Comparison of ENCODE assay signal across 9 cellular contexts in genomic region chr12:124381454-124382207, GRCh38.
DNase-seq lines count a peak whose midpoint lies in the region; TF ChIP-seq lines count a peak whose summit lies in the region.
"Had no signal": no experiment of that assay in that cellular context is flagged by ENCODE, and none has a peak within 500 bp of the region (broad histone marks: within the 10 kb centered on the region; RNA-seq: fewer than 3 reads in every experiment).

No MANE protein-coding gene starts in this region.

- no peaks in the 10 kb centered on the region for H3K9me3 Mint-ChIP-seq in activated T-helper 2 cell treated with anti-CD3 and anti-CD28 coated beads, Interferon-gamma antibody, Interleukin-2, Interleukin-4, amounts not matched to agents 10 μg/mL and 5 μg/mL and 100 μg/mL, durations not matched to agents 14 hours and 24 hours and 36 hours

- no peak overlapping the region for H3K4me3 Mint-ChIP-seq in activated T-helper 2 cell treated with anti-CD3 and anti-CD28 coated beads, Interferon-gamma antibody, Interleukin-2, Interleukin-4, amounts not matched to agents 10 μg/mL and 5 μg/mL and 100 μg/mL, durations not matched to agents 14 hours and 24 hours and 36 hours (ENCODE audit: low read depth)

- no peak overlapping the region for H3K14ac ChIP-seq in neuronal stem cell (ENCODE audit: low read length)

- no peaks in the 10 kb centered on the region for H3K27me3 ChIP-seq in SJSA1 (replicated peaks)
- no peaks in the 10 kb centered on the region for H3K27me3 ChIP-seq in esophagus muscularis mucosa
- H3K27me3 ChIP-seq in neuronal stem cell (ENCODE audit: control insufficient read depth in 3 of 3, insufficient read depth in 3 of 3, low read depth in 1 of 3, low read length in 3 of 3): no peaks in the 10 kb centered on the region

- peaks cover 12% of the 10 kb centered on the region for H3K36me3 Mint-ChIP-seq in activated T-helper 2 cell treated with anti-CD3 and anti-CD28 coated beads, Interferon-gamma antibody, Interleukin-2, Interleukin-4, amounts not matched to agents 10 μg/mL and 5 μg/mL and 100 μg/mL, durations not matched to agents 14 hours and 24 hours and 36 hours (ENCODE audit: low read depth)

- peaks cover 12% of the 10 kb centered on the region for H3K79me1 ChIP-seq in neuronal stem cell (ENCODE audit: low read depth, low read length)

- no peak overlapping the region for H2AK5ac ChIP-seq in neuronal stem cell (ENCODE audit: low read depth, low read length)

- no peak overlapping the region for H3K4me2 ChIP-seq in neuronal stem cell (ENCODE audit: insufficient read depth, low read length, poor library complexity, severe bottlenecking)

- no peaks in the 10 kb centered on the region for H3K4me1 Mint-ChIP-seq in activated T-helper 2 cell treated with anti-CD3 and anti-CD28 coated beads, Interferon-gamma antibody, Interleukin-2, Interleukin-4, amounts not matched to agents 10 μg/mL and 5 μg/mL and 100 μg/mL, durations not matched to agents 14 hours and 24 hours and 36 hours (ENCODE audit: low read depth)

- no peaks in the 10 kb centered on the region for H3K27me3 Mint-ChIP-seq in activated T-helper 2 cell treated with anti-CD3 and anti-CD28 coated beads, Interferon-gamma antibody, Interleukin-2, Interleukin-4, amounts not matched to agents 10 μg/mL and 5 μg/mL and 100 μg/mL, durations not matched to agents 14 hours and 24 hours and 36 hours (ENCODE audit: low read depth)

- intact Hi-C loops in esophagus muscularis mucosa (cut with DNase I): loop anchor here (5.0 to 10.0 kb wide), 4 partner anchors 41 to 533 kb away; partner anchors contain the start of gene UBC
- intact Hi-C loops in activated T-helper 2 cell treated with anti-CD3 and anti-CD28 coated beads, Interferon-gamma antibody, Interleukin-2, Interleukin-4, amounts not matched to agents 10 μg/mL and 5 μg/mL and 100 μg/mL, durations not matched to agents 14 hours and 24 hours and 36 hours (cut with micrococcal nuclease): loop anchor here (10.0 kb wide), 1 partner anchor 183 kb away; the partner anchor contains the start of gene NCOR2

- TF ChIP-seq POLR2A in esophagus muscularis mucosa (IDR thresholded peaks at IDR 0.05; ENCODE audit: low read depth): no peak

- no peak overlapping the region for H2BK5ac ChIP-seq in neuronal stem cell (ENCODE audit: low read length)

- no peak overlapping the region for H2BK12ac ChIP-seq in neuronal stem cell (ENCODE audit: low read length)

- H2BK120ac ChIP-seq in neuronal stem cell (ENCODE audit: low read depth, low read length): no peak overlapping the region

- H3K36me3 ChIP-seq in SJSA1: peaks cover 96% of the 10 kb centered on the region
- H3K36me3 ChIP-seq in esophagus muscularis mucosa: peaks cover 21 to 64% (median 62%) of the 10 kb centered on the region in 4 donors
- peaks cover 12 to 54% of the 10 kb centered on the region in 2 donors for H3K36me3 ChIP-seq in neuronal stem cell (replicated peaks in 1 of 2; ENCODE audit: control insufficient read depth in 2 of 2, insufficient read depth in 2 of 2, low read length in 2 of 2)

- H3K4me1 ChIP-seq in SJSA1 (replicated peaks) (peaks cover 80% of the 10 kb centered on the region), esophagus muscularis mucosa (peaks cover 69 to 85% (median 77%) of the 10 kb centered on the region in 4 donors), neuronal stem cell (ENCODE audit: control insufficient read depth in 2 of 2, insufficient read depth in 1 of 2, low read depth in 1 of 2, low read length in 2 of 2) (peaks cover 0 to 9% of the 10 kb centered on the region in 2 donors)

- H4K8ac ChIP-seq in neuronal stem cell (ENCODE audit: low read depth, low read length): no peak overlapping the region

- H3K9me3 ChIP-seq in SJSA1 (replicated peaks) (no peaks in the 10 kb centered on the region), esophagus muscularis mucosa (no peaks in the 10 kb centered on the region), neuronal stem cell (replicated peaks in 1 of 2; ENCODE audit: control insufficient read depth in 2 of 2, insufficient read depth in 1 of 2, low read depth in 1 of 2, low read length in 2 of 2) (no peaks in the 10 kb centered on the region)

- H3K27ac Mint-ChIP-seq in activated T-helper 2 cell treated with anti-CD3 and anti-CD28 coated beads, Interferon-gamma antibody, Interleukin-2, Interleukin-4, amounts not matched to agents 10 μg/mL and 5 μg/mL and 100 μg/mL, durations not matched to agents 14 hours and 24 hours and 36 hours: no peak overlapping the region

- H3K18ac ChIP-seq in neuronal stem cell (ENCODE audit: low read length): no peak overlapping the region

- H4K91ac ChIP-seq in neuronal stem cell (ENCODE audit: low read depth, low read length, poor library complexity): no peak overlapping the region

- peak; percentile 45 for DNase-seq in AG09319 (ENCODE audit: extremely low read depth, low read depth)
- peak; percentile 48 to 76 for DNase-seq in SJSA1 (ENCODE audit: low read depth in 1 of 2, low spot score in 2 of 2)
- peak; percentile 99 for DNase-seq in esophagus muscularis mucosa (ENCODE audit: extremely low spot score)
- no peak for DNase-seq in neuronal stem cell (ENCODE audit: low spot score)
- DNase-seq in KG1 (lab: John Stamatoyannopoulos, UW): no peak
- no peak for DNase-seq in activated T-helper 2 cell treated with anti-CD3 and anti-CD28 coated beads, Interferon-gamma antibody, Interleukin-2, Interleukin-4, amounts not matched to agents 10 μg/mL and 5 μg/mL and 100 μg/mL, durations not matched to agents 14 hours and 24 hours and 36 hours (ENCODE audit: low spot score)
- no peak for DNase-seq in NCI-H82 (lab: John Stamatoyannopoulos, UW)
- no peak for DNase-seq in NCI-H345 (lab: John Stamatoyannopoulos, UW)
- DNase-seq: NCI-H446 treated with DMSO at 0.1 percent for 48 hours had no signal

- H3K4ac ChIP-seq in neuronal stem cell (ENCODE audit: low read length): no peak overlapping the region

- H3K9ac ChIP-seq in neuronal stem cell (ENCODE audit: low read depth, low read length, poor library complexity): no peak overlapping the region

- peak overlapping the region; percentile 52 for H3K23ac ChIP-seq in neuronal stem cell (ENCODE audit: low read depth, low read length, poor library complexity)

- H3K27ac ChIP-seq in SJSA1: peak overlapping the region; percentile 72
- peak overlapping the region; percentile 92 to 97 (median 95) for H3K27ac ChIP-seq in esophagus muscularis mucosa (replicated peaks in 1 of 4)
- no peak overlapping the region for H3K27ac ChIP-seq in neuronal stem cell (replicated peaks; ENCODE audit: low read length)

- no peak for TF ChIP-seq EP300 in esophagus muscularis mucosa (IDR thresholded peaks at IDR 0.05)

- no peak overlapping the region for H3K4me3 ChIP-seq in SJSA1
- no peak overlapping the region for H3K4me3 ChIP-seq in esophagus muscularis mucosa
- H3K4me3 ChIP-seq in neuronal stem cell (ENCODE audit: low read length in 2 of 2): peak overlapping the region in 1 of 2 donors; percentile 59

- WGBS in esophagus muscularis mucosa: 11% methylated on average over 21 of the region's 22 CpGs
- no CpG with 5 or more reads among the region's 22 CpGs for WGBS in neuronal stem cell (ENCODE audit: extremely low coverage in 2 of 2, insufficient read length in 2 of 2, insufficient replicate concordance in 1 of 2), 2 donors

- no peak for TF ChIP-seq CTCF in AG09319 (IDR thresholded peaks at IDR 0.05; ENCODE audit: low read depth, low read length)
- TF ChIP-seq CTCF in esophagus muscularis mucosa (IDR thresholded peaks at IDR 0.05): peak in 1 of 3 experiments; percentile 1

- no peak overlapping the region for H2AFZ ChIP-seq in neuronal stem cell (ENCODE audit: low read length)

- H2BK15ac ChIP-seq in neuronal stem cell (ENCODE audit: low read length): no peak overlapping the region

Comparison
In these comparisons a context has a peak if more than half of its experiments do, and no peak if none do; other contexts are left out.
1. DNase-seq: peak in AG09319 (single experiment), SJSA1 (2 of 2) and esophagus muscularis mucosa (single experiment); none in neuronal stem cell (single experiment), KG1 (single experiment), activated T-helper 2 cell treated with anti-CD3 and anti-CD28 coated beads, Interferon-gamma antibody, Interleukin-2, Interleukin-4, amounts not matched to agents 10 μg/mL and 5 μg/mL and 100 μg/mL, durations not matched to agents 14 hours and 24 hours and 36 hours (single experiment), NCI-H82 (single experiment) and NCI-H345 (single experiment).